In genomic region chr4:17613761-17614415, GRCh38 we compare ENCODE assay signal across 8 cellular contexts. TPM values are rescaled to one million over a fixed set of nuclear protein-coding genes. Genes with fewer than 3 reads are reported as not detected.
DNase-seq lines count a peak whose midpoint lies in the region; ATAC-seq lines count a peak whose summit lies in the region.

No MANE protein-coding gene starts in this region.

- peak overlapping the region; percentile 97 for H2AFZ ChIP-seq in neuron (ENCODE audit: low read depth, low read length)

- H3K36me3 ChIP-seq in neuron (ENCODE audit: insufficient read depth, low read length) = peaks cover 18% of the 10 kb centered on the region

- peak overlapping the region; percentile 79 for H3K4me3 ChIP-seq in neuron (ENCODE audit: low read length)

- no peaks in the 10 kb centered on the region for H3K9me3 ChIP-seq in neuron (ENCODE audit: low read length)

- peaks cover 6% of the 10 kb centered on the region for H3K4me1 ChIP-seq in neuron (ENCODE audit: insufficient read depth, low read length)

- DNase-seq in EH (ENCODE audit: low read depth) (peak; percentile 87), HT1080 (ENCODE audit: low read depth) (peak; percentile 6), fibroblast of peridontal ligament (ENCODE audit: extremely low read depth) (peak; percentile 80), GDM1 (lab: John Stamatoyannopoulos, UW) (no peak), midbrain (lab: John Stamatoyannopoulos, UW) (no peak)
- DNase-seq in activated CD8-positive, alpha-beta memory T cell treated with anti-CD3 and anti-CD28 coated beads, Interleukin-2, amount 50 U/mL, for 1 hour (ENCODE audit: extremely low read depth) = peak; percentile 11

- peak; percentile 60 for ATAC-seq in GM21528 (IDR thresholded peaks at IDR 0.05; ENCODE audit: low FRiP score, unreplicated experiment)

- no peaks in the 10 kb centered on the region for H3K27me3 ChIP-seq in neuron (ENCODE audit: insufficient read depth, low read length)

RNA-seq across cellular contexts. Expression of gene MED28, which starts 0.6 kb away (rescaled TPM):
- 8.6 and 29.2 TPM in 2 replicates for total RNA-seq in HT1080 (2014; rRNA removed; shearing (Covaris generic))
- 11.9 and 19.4 TPM in 2 replicates for polyA plus RNA-seq in HT1080 (2015; cell fraction: cytosol; rRNA removed)
- 18.7 and 20.0 TPM in 2 replicates for polyA plus RNA-seq in HT1080 (2015; cell fraction: nucleus; rRNA removed)

RNA-seq across cellular contexts. Expression of gene LAP3, which starts 36.9 kb away (rescaled TPM):
- total RNA-seq in HT1080 (2014; rRNA removed; shearing (Covaris generic)) = 92.5 and 93.4 TPM in 2 replicates
- 49.9 and 50.2 TPM in 2 replicates for polyA plus RNA-seq in HT1080 (2015; cell fraction: cytosol; rRNA removed)
- polyA plus RNA-seq in HT1080 (2015; cell fraction: nucleus; rRNA removed) = 53.9 and 56.8 TPM in 2 replicates

Comparison
In these comparisons a context has a peak if more than half of its experiments do, and no peak if none do; other contexts are left out.
1. DNase-seq: peak in EH (single experiment), HT1080 (single experiment), activated CD8-positive, alpha-beta memory T cell treated with anti-CD3 and anti-CD28 coated beads, Interleukin-2, amount 50 U/mL, for 1 hour (single experiment) and fibroblast of peridontal ligament (single experiment); none in GDM1 (single experiment) and midbrain (single experiment).